Comparison of ENCODE assay signal across 8 cellular contexts in the genomic region with DNA sequence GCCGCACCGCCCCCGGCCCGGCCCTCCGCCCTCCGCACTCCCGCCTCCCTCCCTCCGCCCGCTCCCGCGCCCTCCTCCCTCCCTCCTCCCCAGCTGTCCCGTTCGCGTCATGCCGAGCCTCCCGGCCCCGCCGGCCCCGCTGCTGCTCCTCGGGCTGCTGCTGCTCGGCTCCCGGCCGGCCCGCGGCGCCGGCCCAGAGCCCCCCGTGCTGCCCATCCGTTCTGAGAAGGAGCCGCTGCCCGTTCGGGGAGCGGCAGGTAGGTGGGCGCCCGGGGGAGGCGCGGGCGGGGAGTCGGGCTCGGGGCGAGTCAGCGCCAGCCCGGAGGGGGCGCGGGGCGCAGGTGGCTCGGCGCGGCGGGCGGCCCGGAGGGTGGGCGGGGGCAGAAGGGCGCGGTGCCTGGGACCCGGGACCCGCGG. TPM values are rescaled to one million over a fixed set of nuclear protein-coding genes. Genes with fewer than 3 reads are reported as not detected.
DNase-seq lines count a peak whose midpoint lies in the region; ATAC-seq and FAIRE-seq lines count a peak whose summit lies in the region.

No MANE protein-coding gene starts in this region.

- H4K8ac ChIP-seq in neuronal stem cell (ENCODE audit: low read depth, low read length), result no peak overlapping the region

- peak overlapping the region; percentile 30 for H3K4me3 ChIP-seq in HAP-1
- peak overlapping the region; percentile 45 to 81 for H3K4me3 ChIP-seq in neuronal stem cell (ENCODE audit: low read length in 2 of 2)

- POLR2A ChIA-PET in activated CD8-positive, alpha-beta T cell treated with anti-CD3 and anti-CD28 coated beads, Interleukin-2, amount 10 ng/mL, durations not matched to agents 7 days and 5 days (lab: Charles Lee), result no interaction called here

- FAIRE-seq in RCC 7860 (lab: Jason Lieb, UNC), result no peak

- no CpG with 5 or more reads among the region's 58 CpGs for WGBS in neuronal stem cell (ENCODE audit: extremely low coverage in 2 of 2, insufficient read length in 2 of 2, insufficient replicate concordance in 1 of 2), 2 donors

- DNase-seq in ACHN (peak; percentile 16), HAP-1 (ENCODE audit: low spot score in 2 of 2) (peak in 1 of 2 experiments; percentile 82), globus pallidus (ENCODE audit: low spot score) (peak; percentile 38), neuronal stem cell (ENCODE audit: low spot score) (no peak), RCC 7860 (ENCODE audit: low spot score) (no peak), NK-92 (lab: John Stamatoyannopoulos, UW; ENCODE audit: unreplicated experiment) (no peak)
- DNase-seq in activated CD8-positive, alpha-beta T cell treated with anti-CD3 and anti-CD28 coated beads, Interleukin-2, amount 10 ng/mL, durations not matched to agents 7 days and 5 days, result no peak

- CTCF ChIA-PET in activated CD8-positive, alpha-beta T cell treated with anti-CD3 and anti-CD28 coated beads, Interleukin-2, amount 10 ng/mL, durations not matched to agents 7 days and 5 days (lab: Charles Lee), result interaction anchor here (2.5 kb wide), 1 partner anchor 8 kb away, joined by 11 read pairs; no protein-coding TSS in a partner anchor

- peaks cover 4% of the 10 kb centered on the region; the same call in 1 of the 2 replicates for H3K4me1 ChIP-seq in HAP-1
- peaks cover 26 to 41% of the 10 kb centered on the region in 2 donors for H3K4me1 ChIP-seq in neuronal stem cell (ENCODE audit: control insufficient read depth in 2 of 2, insufficient read depth in 1 of 2, low read depth in 1 of 2, low read length in 2 of 2)

- H3K18ac ChIP-seq in neuronal stem cell (ENCODE audit: low read length), result peak overlapping the region; percentile 94

- no peaks in the 10 kb centered on the region for H3K79me1 ChIP-seq in neuronal stem cell (ENCODE audit: low read depth, low read length)

- H2BK12ac ChIP-seq in neuronal stem cell (ENCODE audit: low read length), result peak overlapping the region; percentile 91

- H4K91ac ChIP-seq in neuronal stem cell (ENCODE audit: low read depth, low read length, poor library complexity), result no peak overlapping the region

- H3K36me3 ChIP-seq in HAP-1 (replicated peaks), result no peaks in the 10 kb centered on the region
- peaks cover 0 to 8% of the 10 kb centered on the region in 2 donors for H3K36me3 ChIP-seq in neuronal stem cell (replicated peaks in 1 of 2; ENCODE audit: control insufficient read depth in 2 of 2, insufficient read depth in 2 of 2, low read length in 2 of 2)

- peak overlapping the region; percentile 90 for H3K14ac ChIP-seq in neuronal stem cell (ENCODE audit: low read length)

- H2BK120ac ChIP-seq in neuronal stem cell (ENCODE audit: low read depth, low read length), result no peak overlapping the region

- peak overlapping the region; percentile 81 for H2BK15ac ChIP-seq in neuronal stem cell (ENCODE audit: low read length)

- peaks cover 52% of the 10 kb centered on the region for H3K27me3 Mint-ChIP-seq in activated CD8-positive, alpha-beta T cell treated with anti-CD3 and anti-CD28 coated beads, Interleukin-2, amount 10 ng/mL, durations not matched to agents 7 days and 5 days (ENCODE audit: low read depth)

- no peak overlapping the region for H2BK5ac ChIP-seq in neuronal stem cell (ENCODE audit: low read length)

- H3K27me3 ChIP-seq in HAP-1 (ENCODE audit: low read depth) (no peaks in the 10 kb centered on the region), neuronal stem cell (ENCODE audit: control insufficient read depth in 3 of 3, insufficient read depth in 3 of 3, low read depth in 1 of 3, low read length in 3 of 3) (peaks cover 8 to 22% (median 18%) of the 10 kb centered on the region in 3 experiments)

- peak overlapping the region; percentile 85 for H3K9ac ChIP-seq in neuronal stem cell (ENCODE audit: low read depth, low read length, poor library complexity)

- in situ Hi-C loops in ACHN (cut with HindIII; ENCODE audit: low pct_ligation_motif_present, low pct_unique_long_range_greater_than_20kb, low sequenced_read_pairs) (no loop called here), HAP-1 (cut with MboI; ENCODE audit: low sequenced_read_pairs) (no loop called here)

- H2AFZ ChIP-seq in neuronal stem cell (ENCODE audit: low read length), result peak overlapping the region; percentile 89

- no peak overlapping the region for H3K4ac ChIP-seq in neuronal stem cell (ENCODE audit: low read length)

- peaks cover 3% of the 10 kb centered on the region for H3K4me1 Mint-ChIP-seq in activated CD8-positive, alpha-beta T cell treated with anti-CD3 and anti-CD28 coated beads, Interleukin-2, amount 10 ng/mL, durations not matched to agents 7 days and 5 days (ENCODE audit: low read depth)

- no peak overlapping the region for H3K4me3 Mint-ChIP-seq in activated CD8-positive, alpha-beta T cell treated with anti-CD3 and anti-CD28 coated beads, Interleukin-2, amount 10 ng/mL, durations not matched to agents 7 days and 5 days

- H3K4me2 ChIP-seq in neuronal stem cell (ENCODE audit: insufficient read depth, low read length, poor library complexity, severe bottlenecking), result peak overlapping the region; percentile 87

- no peak overlapping the region for H3K27ac Mint-ChIP-seq in activated CD8-positive, alpha-beta T cell treated with anti-CD3 and anti-CD28 coated beads, Interleukin-2, amount 10 ng/mL, durations not matched to agents 7 days and 5 days

- H3K9me3 ChIP-seq in HAP-1, result no peaks in the 10 kb centered on the region
- H3K9me3 ChIP-seq in neuronal stem cell (replicated peaks in 1 of 2; ENCODE audit: control insufficient read depth in 2 of 2, insufficient read depth in 1 of 2, low read depth in 1 of 2, low read length in 2 of 2), result no peaks in the 10 kb centered on the region

- H3K23ac ChIP-seq in neuronal stem cell (ENCODE audit: low read depth, low read length, poor library complexity), result no peak overlapping the region

- H3K27ac ChIP-seq in neuronal stem cell (replicated peaks; ENCODE audit: low read length), result no peak overlapping the region

- no peaks in the 10 kb centered on the region for H3K36me3 Mint-ChIP-seq in activated CD8-positive, alpha-beta T cell treated with anti-CD3 and anti-CD28 coated beads, Interleukin-2, amount 10 ng/mL, durations not matched to agents 7 days and 5 days (ENCODE audit: low read depth)

- peak; percentile 38 for ATAC-seq in activated CD8-positive, alpha-beta T cell treated with anti-CD3 and anti-CD28 coated beads, Interleukin-2, amount 10 ng/mL, durations not matched to agents 7 days and 5 days
- ATAC-seq in GM19035 (IDR thresholded peaks at IDR 0.05; ENCODE audit: unreplicated experiment), result no peak

- no peaks in the 10 kb centered on the region for H3K9me3 Mint-ChIP-seq in activated CD8-positive, alpha-beta T cell treated with anti-CD3 and anti-CD28 coated beads, Interleukin-2, amount 10 ng/mL, durations not matched to agents 7 days and 5 days (ENCODE audit: insufficient read depth)

- peak overlapping the region; percentile 47 for H2AK5ac ChIP-seq in neuronal stem cell (ENCODE audit: low read depth, low read length)

RNA-seq across cellular contexts. Expression of gene CHRD, which starts 0.4 kb away (rescaled TPM):
- total RNA-seq in activated CD8-positive, alpha-beta T cell treated with anti-CD3 and anti-CD28 coated beads, Interleukin-2, amount 10 ng/mL, durations not matched to agents 7 days and 5 days, result not detected
- polyA plus RNA-seq in neuronal stem cell (2013, experiment 1 of 2), result 7.2 TPM
- polyA plus RNA-seq in neuronal stem cell (2013, experiment 2 of 2), result 7.1 TPM

RNA-seq across cellular contexts. Expression of gene THPO, which starts 2.2 kb away (rescaled TPM):
- total RNA-seq in activated CD8-positive, alpha-beta T cell treated with anti-CD3 and anti-CD28 coated beads, Interleukin-2, amount 10 ng/mL, durations not matched to agents 7 days and 5 days, result not detected
- polyA plus RNA-seq in neuronal stem cell (2013, experiment 1 of 2), result 1.4 TPM
- 1.7 TPM for polyA plus RNA-seq in neuronal stem cell (2013, experiment 2 of 2)

RNA-seq across cellular contexts. Expression of gene POLR2H, which starts 18.7 kb away (rescaled TPM):
- total RNA-seq in activated CD8-positive, alpha-beta T cell treated with anti-CD3 and anti-CD28 coated beads, Interleukin-2, amount 10 ng/mL, durations not matched to agents 7 days and 5 days, result 100 to 1,000 TPM; 101 to 103 TPM
- 80.4 TPM for polyA plus RNA-seq in neuronal stem cell (2013, experiment 1 of 2)
- polyA plus RNA-seq in neuronal stem cell (2013, experiment 2 of 2), result 80.9 TPM

RNA-seq across cellular contexts. Expression of gene CLCN2, which starts 18.8 kb away (rescaled TPM):
- 1 to 10 TPM; 4.7 to 4.8 TPM for total RNA-seq in activated CD8-positive, alpha-beta T cell treated with anti-CD3 and anti-CD28 coated beads, Interleukin-2, amount 10 ng/mL, durations not matched to agents 7 days and 5 days
- polyA plus RNA-seq in neuronal stem cell (2013, experiment 1 of 2), result 18.1 TPM
- polyA plus RNA-seq in neuronal stem cell (2013, experiment 2 of 2), result 18.8 TPM

RNA-seq across cellular contexts. Expression of gene FAM131A, which starts 42.8 kb away (rescaled TPM):
- total RNA-seq in activated CD8-positive, alpha-beta T cell treated with anti-CD3 and anti-CD28 coated beads, Interleukin-2, amount 10 ng/mL, durations not matched to agents 7 days and 5 days, result 1 to 10 TPM; 3.1 to 3.2 TPM
- polyA plus RNA-seq in neuronal stem cell (2013, experiment 1 of 2), result 16.7 TPM
- 15.7 TPM for polyA plus RNA-seq in neuronal stem cell (2013, experiment 2 of 2)

Comparison
In these comparisons a context has a peak if more than half of its experiments do, and no peak if none do; other contexts are left out.
1. DNase-seq: peak in ACHN (single experiment) and globus pallidus (single experiment); none in activated CD8-positive, alpha-beta T cell treated with anti-CD3 and anti-CD28 coated beads, Interleukin-2, amount 10 ng/mL, durations not matched to agents 7 days and 5 days (single experiment), neuronal stem cell (single experiment), RCC 7860 (single experiment) and NK-92 (single experiment).